1 cellular context compared by ENCODE assay signal in the genomic region with DNA sequence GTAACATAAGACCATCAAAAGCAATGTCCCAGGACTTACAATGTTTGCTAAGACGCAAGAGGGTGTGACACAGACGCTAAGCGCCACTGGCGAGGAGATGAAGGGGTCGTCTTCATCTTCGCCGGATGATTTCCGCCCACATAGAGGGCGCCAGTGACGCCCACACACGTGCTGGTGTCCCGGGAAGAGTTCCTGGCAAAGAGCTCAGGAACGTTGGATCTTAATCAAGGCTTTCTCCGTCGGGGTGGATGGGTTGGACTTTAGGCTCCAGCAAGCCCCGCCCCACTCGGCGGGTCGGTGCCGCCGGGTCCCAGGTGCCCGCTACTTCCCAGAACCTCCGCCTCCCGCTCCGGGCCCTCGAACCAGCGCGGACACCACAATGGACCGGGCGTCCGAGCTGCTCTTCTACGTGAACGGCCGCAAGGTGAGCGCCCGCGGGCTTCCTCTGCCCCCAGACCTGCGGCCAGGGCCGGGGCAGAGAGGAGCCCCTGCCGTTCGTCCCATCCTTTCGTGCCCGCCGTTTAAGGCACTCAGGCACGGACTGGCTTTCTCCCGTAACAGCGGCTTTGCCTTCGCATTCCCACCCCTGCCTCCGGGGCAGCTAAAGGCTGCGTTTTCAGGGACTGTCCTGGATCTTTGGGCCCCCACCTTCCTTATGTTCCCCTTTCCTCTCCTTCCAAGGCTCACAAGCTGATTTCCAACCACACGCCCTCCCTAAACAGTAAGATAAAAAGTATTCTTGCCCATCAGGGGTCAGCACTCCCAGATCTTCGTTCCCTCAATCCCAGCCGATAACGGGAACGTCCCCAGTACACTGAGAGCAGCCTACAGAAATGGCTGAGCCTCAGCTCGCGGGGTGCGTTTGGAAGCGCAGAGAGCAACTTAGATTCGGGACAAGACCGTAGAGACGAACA.
TF ChIP-seq lines count a peak whose summit lies in the region.

AOX1 (plus strand) TSS at position 285 of the 914 bp plus-strand sequence; CDS start at position 380, 95 bp downstream.

TF ChIP-seq in HEK293T, 16 proteins besides CTCF, POLR2A, EP300 and RAD21 (continued from another document):
- no peak for TF ChIP-seq NFRKB (IDR thresholded peaks at IDR 0.05)
- TF ChIP-seq BHLHE40 (IDR thresholded peaks at IDR 0.05; ENCODE audit: borderline replicate concordance): no peak
- no peak for TF ChIP-seq L3MBTL2 (conservative IDR thresholded peaks at IDR 0.05)
- no peak for TF ChIP-seq CTBP1 (IDR thresholded peaks at IDR 0.05; ENCODE audit: borderline replicate concordance)
- TF ChIP-seq FOXA1 (IDR thresholded peaks at IDR 0.05): no peak
